ENCODE assay signal across 14 cellular contexts in genomic region chr16:51549836-51550235, GRCh38.
"Had no signal": no experiment of that assay in that cellular context is flagged by ENCODE, and none has a peak within 500 bp of the region (broad histone marks: within the 10 kb centered on the region; RNA-seq: fewer than 3 reads in every experiment).

No MANE protein-coding gene starts in this region.

- H3K9me3 ChIP-seq: colonic mucosa, ovary, upper lobe of left lung had no signal

- H3K4me3 ChIP-seq: colonic mucosa, ovary, upper lobe of left lung had no signal

- H3K27ac ChIP-seq: colonic mucosa, foreskin keratinocyte, ovary, upper lobe of left lung had no signal

- DNase-seq: activated CD4-positive, alpha-beta T cell treated with anti-CD3 and anti-CD28 coated beads, Interleukin-2, amount 50 U/mL, for 4 hours; activated CD4-positive, CD25-positive, alpha-beta regulatory T cell treated with anti-CD3 and anti-CD28 coated beads, Interleukin-2, amount 50 U/mL, for 72 hours; activated CD8-positive, alpha-beta memory T cell treated with anti-CD3 and anti-CD28 coated beads, Interleukin-2, amount 10 ng/mL, durations not matched to agents 7 days and 5 days; activated effector memory CD4-positive, alpha-beta T cell treated with Interleukin-2 at 50 U/mL for 16 hours; activated T-cell treated with anti-CD3 and anti-CD28 coated beads, Interleukin-2, amount 50 U/mL, for 24 hours; amygdala; colonic mucosa; effector CD8-positive, alpha-beta T cell; immature natural killer cell; ovary; stimulated activated CD4-positive, alpha-beta T cell treated with anti-CD3 and anti-CD28 coated beads, Interleukin-15, amount 100 ng/mL, for 24 hours; stimulated activated CD4-positive, alpha-beta T cell treated with anti-CD3 and anti-CD28 coated beads, Interleukin-4, amount 100 ng/mL, for 24 hours; upper lobe of left lung had no signal

- H3K27me3 ChIP-seq: colonic mucosa, foreskin keratinocyte, ovary, upper lobe of left lung had no signal

- H3K4me1 ChIP-seq: colonic mucosa, upper lobe of left lung had no signal

- ATAC-seq: activated CD8-positive, alpha-beta memory T cell treated with anti-CD3 and anti-CD28 coated beads, Interleukin-2, amount 10 ng/mL, durations not matched to agents 7 days and 5 days; foreskin keratinocyte had no signal

- H3K36me3 ChIP-seq: colonic mucosa, ovary, upper lobe of left lung had no signal
